1 cellular context compared by ENCODE assay signal in genomic region chr10:22640351-22640750, GRCh38.
TF ChIP-seq lines count a peak whose summit lies in the region.

No MANE protein-coding gene starts in this region.

TF ChIP-seq in GM23338, 12 proteins besides CTCF, POLR2A, EP300 and RAD21 (continued from another document):
- TF ChIP-seq ZNF462 (CRISPR knock-in tag; IDR thresholded peaks at IDR 0.05) (no peak), EZH2phosphoT487 (IDR thresholded peaks at IDR 0.05; ENCODE audit: unreplicated experiment) (no peak), STAT1 (IDR thresholded peaks at IDR 0.05; ENCODE audit: unreplicated experiment) (no peak), ETS1 (IDR thresholded peaks at IDR 0.05) (no peak), ZNF331 (CRISPR knock-in tag; IDR thresholded peaks at IDR 0.05; ENCODE audit: low read depth) (no peak), JUNB (IDR thresholded peaks at IDR 0.05; ENCODE audit: unreplicated experiment) (no peak), POLR2AphosphoS5 (IDR thresholded peaks at IDR 0.05; ENCODE audit: low read depth) (no peak), REST (IDR thresholded peaks at IDR 0.05; ENCODE audit: unreplicated experiment) (no peak)
